ENCODE assay signal across 8 cellular contexts in the genomic region with DNA sequence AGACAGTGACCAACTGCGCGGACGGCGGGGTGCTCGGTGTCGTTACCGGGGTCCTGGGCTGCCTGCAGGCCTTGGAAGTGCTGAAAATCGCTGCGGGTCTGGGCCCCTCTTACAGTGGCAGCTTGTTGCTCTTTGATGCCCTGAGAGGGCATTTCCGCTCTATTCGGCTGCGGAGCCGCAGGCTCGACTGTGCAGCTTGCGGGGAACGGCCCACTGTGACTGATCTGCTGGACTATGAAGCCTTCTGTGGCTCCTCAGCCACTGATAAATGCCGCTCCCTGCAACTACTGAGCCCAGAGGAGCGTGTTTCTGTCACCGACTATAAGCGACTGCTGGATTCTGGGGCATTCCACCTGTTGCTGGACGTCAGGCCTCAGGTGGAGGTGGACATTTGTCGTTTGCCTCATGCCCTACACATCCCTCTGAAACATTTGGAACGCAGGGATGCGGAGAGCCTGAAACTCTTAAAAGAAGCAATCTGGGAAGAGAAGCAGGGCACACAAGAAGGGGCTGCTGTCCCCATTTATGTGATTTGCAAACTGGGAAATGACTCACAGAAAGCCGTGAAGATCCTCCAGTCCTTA. TPM values are rescaled to one million over a fixed set of nuclear protein-coding genes. Genes with fewer than 3 reads are reported as not detected.
DNase-seq lines count a peak whose midpoint lies in the region; ATAC-seq and TF ChIP-seq lines count a peak whose summit lies in the region.

No MANE protein-coding gene starts in this region.

- peaks cover 60 to 62% (median 61%) of the 10 kb centered on the region in 3 donors for H3K4me1 Mint-ChIP-seq in T-cell

- CTCF ChIA-PET in T-cell (lab: Charles Lee) = interaction anchor here in 1 of 2 donors (0.6 to 2.1 kb wide), 2 partner anchors 29 kb away, joined by 3 to 33 read pairs; a partner anchor contains a TSS

- peak overlapping the region in 1 of 2 donors; percentile 99 for H3K27ac Mint-ChIP-seq in T-cell

- POLR2A ChIA-PET in T-cell (lab: Charles Lee) = interaction anchor here in 1 of 2 donors (2.3 kb wide), 1 partner anchor 30 kb away, joined by 12 read pairs; no protein-coding TSS in a partner anchor

- H3K4me3 ChIP-seq in GM12864 (ENCODE audit: low read depth, low read length) = peak overlapping the region; percentile 96
- H3K4me3 ChIP-seq in fibroblast of villous mesenchyme (ENCODE audit: low read depth, low read length) = peak overlapping the region; percentile 67
- peak overlapping the region; percentile 99 for H3K4me3 ChIP-seq in retinal pigment epithelial cell (ENCODE audit: low read length)

- H3K9me3 Mint-ChIP-seq in T-cell = no peaks in the 10 kb centered on the region

- TF ChIP-seq CTCF in GM12864 (IDR thresholded peaks at IDR 0.05; ENCODE audit: low read depth, low read length, missing control alignments) = no peak
- no peak for TF ChIP-seq CTCF in fibroblast of villous mesenchyme (IDR thresholded peaks at IDR 0.05; ENCODE audit: insufficient read depth, low read depth, low read length)
- no peak for TF ChIP-seq CTCF in retinal pigment epithelial cell (conservative IDR thresholded peaks at IDR 0.05; ENCODE audit: low read depth, low read length)

- H3K27me3 Mint-ChIP-seq in T-cell = no peaks in the 10 kb centered on the region

- H3K4me3 Mint-ChIP-seq in T-cell = peak overlapping the region; percentile 94 to 96 (median 95)

- ATAC-seq in T-cell (replicated peaks in 1 of 4) = no peak
- ATAC-seq in GM18519 (IDR thresholded peaks at IDR 0.05; ENCODE audit: low FRiP score, unreplicated experiment) = no peak
- no peak for ATAC-seq in GM21515 (IDR thresholded peaks at IDR 0.05; ENCODE audit: unreplicated experiment)

- peaks cover 12% of the 10 kb centered on the region for H3K36me3 Mint-ChIP-seq in T-cell

- DNase-seq in GM12864 (ENCODE audit: low read depth) (no peak), T-cell (no peak), fibroblast of villous mesenchyme (ENCODE audit: low read depth) (no peak), retinal pigment epithelial cell (ENCODE audit: low read depth) (no peak), NCI-H1417 treated with DMSO at 0.1 percent for 48 hours (lab: John Stamatoyannopoulos, UW) (no peak), AG20443 (ENCODE audit: low spot score) (no peak)

RNA-seq across cellular contexts. Expression of a gene that starts 1.0 kb away (rescaled TPM):
- total RNA-seq in T-cell (1 to 10 TPM; 2.6 to 8.3 (median 7.6) TPM), fibroblast of villous mesenchyme (9.0 and 10.4 TPM in 2 replicates)

RNA-seq across cellular contexts. Expression of a gene that starts 1.3 kb away (rescaled TPM):
- total RNA-seq in T-cell = 10 to 100 TPM; 23.1 to 37.6 (median 33.4) TPM
- total RNA-seq in fibroblast of villous mesenchyme = 55.4 and 62.6 TPM in 2 replicates

RNA-seq across cellular contexts. Expression of a gene that starts 28.4 kb away (rescaled TPM):
- total RNA-seq in T-cell (10 to 100 TPM; 57.4 to 66.8 (median 61.7) TPM), fibroblast of villous mesenchyme (26.7 and 26.8 TPM in 2 replicates)
